ENCODE assay signal across 1 cellular context in genomic region chr3:114213262-114213668, GRCh38.
TF ChIP-seq lines count a peak whose summit lies in the region.

No MANE protein-coding gene starts in this region.

TF ChIP-seq in GM23338, 12 proteins besides CTCF, POLR2A, EP300 and RAD21 (continued from another document):
- TF ChIP-seq REST (IDR thresholded peaks at IDR 0.05; ENCODE audit: unreplicated experiment) = no peak
TF ChIP-seq in GM23338: peak in this region for 0.
